ENCODE assay signal across 1 cellular context in the genomic region with DNA sequence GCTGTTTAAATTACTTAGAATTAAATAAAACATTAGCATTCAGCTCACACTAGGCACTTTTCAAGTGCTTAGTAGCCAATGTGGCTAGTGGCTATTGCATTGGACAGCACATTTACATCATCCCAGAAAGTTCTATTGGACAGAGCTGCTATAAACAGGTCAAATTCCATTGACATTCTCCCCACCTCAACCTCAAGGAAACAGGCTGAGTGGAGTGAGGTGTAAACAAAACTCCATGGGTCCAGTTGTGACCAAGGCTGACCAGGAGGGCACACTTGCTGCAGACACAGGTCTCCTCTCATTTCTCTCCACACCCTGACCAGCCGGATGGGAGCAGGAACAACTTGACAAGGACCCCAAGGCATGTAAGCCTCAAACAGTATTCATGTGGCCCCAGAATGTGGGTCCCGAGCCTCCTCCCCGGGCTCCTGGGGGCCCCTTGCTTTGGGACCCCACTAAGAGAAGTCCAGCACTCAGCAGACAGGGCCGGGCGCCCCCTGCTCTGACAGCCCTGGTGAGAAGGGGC.
TF ChIP-seq lines count a peak whose summit lies in the region.

No MANE protein-coding gene starts in this region.

TF ChIP-seq in WTC11, 78 proteins besides CTCF, POLR2A, EP300 and RAD21 (continued from another document):
- TF ChIP-seq, protein P1, sequence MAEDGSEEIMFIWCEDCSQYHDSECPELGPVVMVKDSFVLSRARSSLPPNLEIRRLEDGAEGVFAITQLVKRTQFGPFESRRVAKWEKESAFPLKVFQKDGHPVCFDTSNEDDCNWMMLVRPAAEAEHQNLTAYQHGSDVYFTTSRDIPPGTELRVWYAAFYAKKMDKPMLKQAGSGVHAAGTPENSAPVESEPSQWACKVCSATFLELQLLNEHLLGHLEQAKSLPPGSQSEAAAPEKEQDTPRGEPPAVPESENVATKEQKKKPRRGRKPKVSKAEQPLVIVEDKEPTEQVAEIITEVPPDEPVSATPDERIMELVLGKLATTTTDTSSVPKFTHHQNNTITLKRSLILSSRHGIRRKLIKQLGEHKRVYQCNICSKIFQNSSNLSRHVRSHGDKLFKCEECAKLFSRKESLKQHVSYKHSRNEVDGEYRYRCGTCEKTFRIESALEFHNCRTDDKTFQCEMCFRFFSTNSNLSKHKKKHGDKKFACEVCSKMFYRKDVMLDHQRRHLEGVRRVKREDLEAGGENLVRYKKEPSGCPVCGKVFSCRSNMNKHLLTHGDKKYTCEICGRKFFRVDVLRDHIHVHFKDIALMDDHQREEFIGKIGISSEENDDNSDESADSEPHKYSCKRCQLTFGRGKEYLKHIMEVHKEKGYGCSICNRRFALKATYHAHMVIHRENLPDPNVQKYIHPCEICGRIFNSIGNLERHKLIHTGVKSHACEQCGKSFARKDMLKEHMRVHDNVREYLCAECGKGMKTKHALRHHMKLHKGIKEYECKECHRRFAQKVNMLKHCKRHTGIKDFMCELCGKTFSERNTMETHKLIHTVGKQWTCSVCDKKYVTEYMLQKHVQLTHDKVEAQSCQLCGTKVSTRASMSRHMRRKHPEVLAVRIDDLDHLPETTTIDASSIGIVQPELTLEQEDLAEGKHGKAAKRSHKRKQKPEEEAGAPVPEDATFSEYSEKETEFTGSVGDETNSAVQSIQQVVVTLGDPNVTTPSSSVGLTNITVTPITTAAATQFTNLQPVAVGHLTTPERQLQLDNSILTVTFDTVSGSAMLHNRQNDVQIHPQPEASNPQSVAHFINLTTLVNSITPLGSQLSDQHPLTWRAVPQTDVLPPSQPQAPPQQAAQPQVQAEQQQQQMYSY (CRISPR knock-in tag; IDR thresholded peaks at IDR 0.05): no peak
- TF ChIP-seq KAT7 (CRISPR knock-in tag; IDR thresholded peaks at IDR 0.05; ENCODE audit: borderline replicate concordance): no peak
- no peak for TF ChIP-seq FOXJ3 (CRISPR knock-in tag; IDR thresholded peaks at IDR 0.05; ENCODE audit: borderline replicate concordance)
- TF ChIP-seq GABPB1 (CRISPR knock-in tag; IDR thresholded peaks at IDR 0.05): no peak
- TF ChIP-seq, protein P2, sequence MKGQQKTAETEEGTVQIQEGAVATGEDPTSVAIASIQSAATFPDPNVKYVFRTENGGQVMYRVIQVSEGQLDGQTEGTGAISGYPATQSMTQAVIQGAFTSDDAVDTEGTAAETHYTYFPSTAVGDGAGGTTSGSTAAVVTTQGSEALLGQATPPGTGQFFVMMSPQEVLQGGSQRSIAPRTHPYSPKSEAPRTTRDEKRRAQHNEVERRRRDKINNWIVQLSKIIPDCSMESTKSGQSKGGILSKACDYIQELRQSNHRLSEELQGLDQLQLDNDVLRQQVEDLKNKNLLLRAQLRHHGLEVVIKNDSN (CRISPR knock-in tag; IDR thresholded peaks at IDR 0.05): no peak
- TF ChIP-seq NFE2L1 (CRISPR knock-in tag; IDR thresholded peaks at IDR 0.05): no peak
- TF ChIP-seq OVOL2 (CRISPR knock-in tag; IDR thresholded peaks at IDR 0.05; ENCODE audit: borderline replicate concordance): no peak
- no peak for TF ChIP-seq ZNF281 (CRISPR knock-in tag; IDR thresholded peaks at IDR 0.05)
- no peak for TF ChIP-seq EMX1 (CRISPR knock-in tag; IDR thresholded peaks at IDR 0.05)
- no peak for TF ChIP-seq ZNF317 (CRISPR knock-in tag; IDR thresholded peaks at IDR 0.05; ENCODE audit: borderline replicate concordance, low read depth)
- TF ChIP-seq ZNF138 (CRISPR knock-in tag; conservative IDR thresholded peaks at IDR 0.05): no peak
- TF ChIP-seq, protein P3, sequence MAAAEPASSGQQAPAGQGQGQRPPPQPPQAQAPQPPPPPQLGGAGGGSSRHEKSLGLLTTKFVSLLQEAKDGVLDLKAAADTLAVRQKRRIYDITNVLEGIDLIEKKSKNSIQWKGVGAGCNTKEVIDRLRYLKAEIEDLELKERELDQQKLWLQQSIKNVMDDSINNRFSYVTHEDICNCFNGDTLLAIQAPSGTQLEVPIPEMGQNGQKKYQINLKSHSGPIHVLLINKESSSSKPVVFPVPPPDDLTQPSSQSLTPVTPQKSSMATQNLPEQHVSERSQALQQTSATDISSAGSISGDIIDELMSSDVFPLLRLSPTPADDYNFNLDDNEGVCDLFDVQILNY (CRISPR knock-in tag; IDR thresholded peaks at IDR 0.05): no peak
